34 cellular contexts compared by ENCODE assay signal in the genomic region with DNA sequence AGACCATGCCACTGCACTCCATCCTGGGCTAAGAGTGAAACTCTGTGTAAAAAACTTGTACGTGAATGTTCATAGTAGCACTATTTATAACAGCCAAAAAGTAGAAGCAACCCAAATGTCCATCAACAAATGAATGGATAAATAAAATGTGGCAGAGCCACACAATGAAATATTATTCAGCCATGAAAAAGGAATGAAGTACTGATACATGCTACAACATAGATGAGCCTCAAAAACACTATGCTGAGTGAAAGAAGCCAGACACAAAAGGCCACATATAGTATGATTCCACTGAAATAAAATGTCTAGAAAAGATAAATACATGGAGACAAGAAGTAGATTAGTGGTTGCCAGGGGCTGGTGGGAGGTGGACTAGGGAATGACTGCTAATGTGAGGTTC.
"Had no signal": no experiment of that assay in that cellular context is flagged by ENCODE, and none has a peak within 500 bp of the region (broad histone marks: within the 10 kb centered on the region; RNA-seq: fewer than 3 reads in every experiment).

No MANE protein-coding gene starts in this region.

- H3K36me3 ChIP-seq: MG63 had no signal

- H3K9me3 ChIP-seq: MG63 had no signal

- H3K4me3 ChIP-seq: MG63 had no signal

- H3K27me3 ChIP-seq: MG63 had no signal

- DNase-seq: Kasumi-1, MG63, MM.1S, MV-4-11, NCI-H1048, NCI-H1092, NCI-H1092 treated with DMSO at 0.1 percent for 48 hours, NCI-H1105, NCI-H1105 treated with DMSO at 0.1 percent for 48 hours, NCI-H1417, NCI-H1417 treated with DMSO at 0.1 percent for 48 hours, NCI-H1436, NCI-H1436 treated with DMSO at 0.1 percent for 48 hours, NCI-H146, NCI-H1694, NCI-H1694 treated with DMSO at 0.1 percent for 48 hours, NCI-H187, NCI-H1930, NCI-H2029 treated with DMSO at 0.1 percent for 48 hours, NCI-H2081, NCI-H2081 treated with DMSO at 0.1 percent for 48 hours, NCI-H2107, NCI-H2171, NCI-H2171 treated with DMSO at 0.1 percent for 48 hours, NCI-H2227 treated with DMSO at 0.1 percent for 48 hours, NCI-H226, NCI-H345, NCI-H446, NCI-H446 treated with DMSO at 0.1 percent for 48 hours, NCI-H510A, NCI-H510A treated with DMSO at 0.1 percent for 48 hours, NCI-H524, NCI-H524 treated with DMSO at 0.1 percent for 48 hours, NCI-H526 had no signal
